Comparison of ENCODE assay signal across 8 cellular contexts in the genomic region with DNA sequence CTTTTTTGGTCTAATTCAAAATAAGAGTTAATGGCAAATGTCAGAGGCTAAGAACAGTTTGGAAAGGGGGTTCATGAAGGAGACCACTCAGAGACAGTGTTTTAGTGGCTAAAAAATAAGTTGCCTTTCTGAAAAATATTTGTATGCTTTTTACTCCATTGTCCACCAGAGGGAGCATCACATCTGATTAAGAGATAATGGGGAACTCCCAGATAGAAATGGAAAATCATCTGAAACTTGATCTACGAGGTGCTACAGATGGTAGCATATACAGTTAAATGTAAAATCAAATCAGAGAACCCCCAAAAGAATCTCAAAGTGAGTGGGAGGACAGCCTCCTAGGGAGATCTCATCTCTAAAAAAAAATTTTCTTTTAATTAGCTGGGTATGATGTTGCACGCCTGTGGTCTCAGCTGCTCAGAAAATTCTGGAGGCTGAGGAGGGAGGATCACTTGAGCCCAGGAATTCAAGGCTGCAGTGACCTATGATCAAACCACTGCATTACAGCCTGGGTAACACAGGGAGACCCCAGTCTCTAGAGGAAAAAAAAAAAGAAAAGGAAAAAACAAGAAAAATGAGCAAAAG. TPM values are rescaled to one million over a fixed set of nuclear protein-coding genes. Genes with fewer than 3 reads are reported as not detected.
A peak's percentile ranks its signal among the peaks of the same experiment; 100 is the strongest.
DNase-seq lines count a peak whose midpoint lies in the region; ATAC-seq and TF ChIP-seq lines count a peak whose summit lies in the region.

No MANE protein-coding gene starts in this region.

- H3K27ac ChIP-seq in C4-2B, result no peak overlapping the region
- H3K27ac ChIP-seq in tibial artery, result no peak overlapping the region

- H3K4me3 Mint-ChIP-seq in activated T-helper 2 cell treated with anti-CD3 and anti-CD28 coated beads, Interferon-gamma antibody, Interleukin-2, Interleukin-4, amounts not matched to agents 10 μg/mL and 5 μg/mL and 100 μg/mL, durations not matched to agents 14 hours and 24 hours and 36 hours (ENCODE audit: low read depth), result no peak overlapping the region

- H3K9me3 ChIP-seq in tibial artery, result no peaks in the 10 kb centered on the region

- peaks cover 4% of the 10 kb centered on the region for H3K36me3 Mint-ChIP-seq in activated T-helper 2 cell treated with anti-CD3 and anti-CD28 coated beads, Interferon-gamma antibody, Interleukin-2, Interleukin-4, amounts not matched to agents 10 μg/mL and 5 μg/mL and 100 μg/mL, durations not matched to agents 14 hours and 24 hours and 36 hours (ENCODE audit: low read depth)

- intact Hi-C loops in tibial artery (cut with DNase I; ENCODE audit: low total_unique reads), result loop anchor here (5.0 to 10.0 kb wide), 2 partner anchors 205 to 1343 kb away; partner anchors contain the start of gene KIF26B
- intact Hi-C loops in activated T-helper 2 cell treated with anti-CD3 and anti-CD28 coated beads, Interferon-gamma antibody, Interleukin-2, Interleukin-4, amounts not matched to agents 10 μg/mL and 5 μg/mL and 100 μg/mL, durations not matched to agents 14 hours and 24 hours and 36 hours (cut with micrococcal nuclease), result loop anchor here (1.0 kb wide), 1 partner anchor 202 kb away; no protein-coding TSS in a partner anchor

- ATAC-seq in GM18498 (IDR thresholded peaks at IDR 0.05; ENCODE audit: unreplicated experiment) (peak; percentile 60), HG03432 (IDR thresholded peaks at IDR 0.05; ENCODE audit: unreplicated experiment) (peak; percentile 65)

- peak; percentile 18 for DNase-seq in NCI-H526 treated with DMSO at 0.1 percent for 48 hours (lab: John Stamatoyannopoulos, UW)
- DNase-seq in astrocyte of the spinal cord (ENCODE audit: low read depth, low spot score), result peak; percentile 78
- DNase-seq in kidney glomerular epithelial cell (lab: John Stamatoyannopoulos, UW), result peak; percentile 80
- no peak for DNase-seq in tibial artery
- DNase-seq in activated T-helper 2 cell treated with anti-CD3 and anti-CD28 coated beads, Interferon-gamma antibody, Interleukin-2, Interleukin-4, amounts not matched to agents 10 μg/mL and 5 μg/mL and 100 μg/mL, durations not matched to agents 14 hours and 24 hours and 36 hours (ENCODE audit: low spot score), result no peak

- no peaks in the 10 kb centered on the region for H3K4me1 ChIP-seq in tibial artery

- TF ChIP-seq CTCF in C4-2B (conservative IDR thresholded peaks at IDR 0.05), result peak; percentile 87
- TF ChIP-seq CTCF in astrocyte of the spinal cord (IDR thresholded peaks at IDR 0.05; ENCODE audit: low read depth, low read length), result peak; percentile 62
- peak; percentile 62 to 77 for TF ChIP-seq CTCF in tibial artery (IDR thresholded peaks at IDR 0.05)

- H3K4me3 ChIP-seq in astrocyte of the spinal cord (ENCODE audit: low read depth, low read length) (no peak overlapping the region), tibial artery (no peak overlapping the region)

- no peaks in the 10 kb centered on the region for H3K9me3 Mint-ChIP-seq in activated T-helper 2 cell treated with anti-CD3 and anti-CD28 coated beads, Interferon-gamma antibody, Interleukin-2, Interleukin-4, amounts not matched to agents 10 μg/mL and 5 μg/mL and 100 μg/mL, durations not matched to agents 14 hours and 24 hours and 36 hours

- H3K4me1 Mint-ChIP-seq in activated T-helper 2 cell treated with anti-CD3 and anti-CD28 coated beads, Interferon-gamma antibody, Interleukin-2, Interleukin-4, amounts not matched to agents 10 μg/mL and 5 μg/mL and 100 μg/mL, durations not matched to agents 14 hours and 24 hours and 36 hours (ENCODE audit: low read depth), result peaks cover 11% of the 10 kb centered on the region

- H3K27me3 Mint-ChIP-seq in activated T-helper 2 cell treated with anti-CD3 and anti-CD28 coated beads, Interferon-gamma antibody, Interleukin-2, Interleukin-4, amounts not matched to agents 10 μg/mL and 5 μg/mL and 100 μg/mL, durations not matched to agents 14 hours and 24 hours and 36 hours (ENCODE audit: low read depth), result no peaks in the 10 kb centered on the region

- no peaks in the 10 kb centered on the region for H3K36me3 ChIP-seq in tibial artery

- H3K27ac Mint-ChIP-seq in activated T-helper 2 cell treated with anti-CD3 and anti-CD28 coated beads, Interferon-gamma antibody, Interleukin-2, Interleukin-4, amounts not matched to agents 10 μg/mL and 5 μg/mL and 100 μg/mL, durations not matched to agents 14 hours and 24 hours and 36 hours, result no peak overlapping the region

- in situ Hi-C loops in astrocyte of the spinal cord (cut with HindIII; ENCODE audit: low sequenced_read_pairs), result no loop called here

- H3K27me3 ChIP-seq in tibial artery, result no peaks in the 10 kb centered on the region

RNA-seq across cellular contexts. Expression of gene SMYD3, which starts 9.7 kb away (rescaled TPM):
- total RNA-seq in activated T-helper 2 cell treated with anti-CD3 and anti-CD28 coated beads, Interferon-gamma antibody, Interleukin-2, Interleukin-4, amounts not matched to agents 10 μg/mL and 5 μg/mL and 100 μg/mL, durations not matched to agents 14 hours and 24 hours and 36 hours, result 24.1 and 26.2 TPM in 2 replicates

Comparison
In these comparisons a context has a peak if more than half of its experiments do, and no peak if none do; other contexts are left out.
1. DNase-seq: peak in NCI-H526 treated with DMSO at 0.1 percent for 48 hours (single experiment), astrocyte of the spinal cord (single experiment) and kidney glomerular epithelial cell (single experiment); none in tibial artery (0 of 2) and activated T-helper 2 cell treated with anti-CD3 and anti-CD28 coated beads, Interferon-gamma antibody, Interleukin-2, Interleukin-4, amounts not matched to agents 10 μg/mL and 5 μg/mL and 100 μg/mL, durations not matched to agents 14 hours and 24 hours and 36 hours (single experiment).
2. Peak in every context shown above with its lines, with median percentiles within 50 percentile points of each other: CTCF ChIP-seq.